ENCODE assay signal across 8 cellular contexts in the genomic region with DNA sequence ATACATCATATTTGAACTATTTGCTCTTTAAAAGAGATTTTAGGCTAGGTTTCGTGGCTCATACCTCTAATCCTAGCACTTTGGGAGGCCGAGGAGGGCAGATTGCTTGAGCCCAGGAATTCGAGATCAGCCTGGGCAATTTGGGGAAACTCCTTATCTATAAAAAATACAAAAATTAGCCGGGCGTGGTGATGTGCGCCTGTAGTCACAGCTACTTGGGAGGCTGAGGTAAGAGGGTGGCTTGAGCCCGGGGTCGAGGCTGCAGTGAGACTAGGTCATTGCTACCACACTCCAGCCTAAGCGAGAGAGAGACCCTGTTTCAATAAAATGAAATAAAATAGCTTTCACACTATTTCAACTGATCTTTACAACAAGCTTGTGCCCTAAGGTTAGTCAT. TPM values are rescaled to one million over a fixed set of nuclear protein-coding genes. Genes with fewer than 3 reads are reported as not detected.
DNase-seq lines count a peak whose midpoint lies in the region; ATAC-seq and TF ChIP-seq lines count a peak whose summit lies in the region.

No MANE protein-coding gene starts in this region.

- peak overlapping the region; percentile 99 to 100 (median 99) for H3K27ac Mint-ChIP-seq in brain

- H3K4me1 Mint-ChIP-seq in brain: peaks cover 54% of the 10 kb centered on the region

- H3K4me3 ChIP-seq in heart right ventricle (peak overlapping the region in 9 of 10 donors; percentile 55 to 90 (median 71)), mesodermal cell (ENCODE audit: extremely low read depth, insufficient read depth, low read length, poor library complexity, severe bottlenecking) (peak overlapping the region; percentile 85), uterus (peak overlapping the region; percentile 59 to 60)

- intact Hi-C loops in heart right ventricle (cut with DNase I) (no loop called here), left cardiac atrium (cut with DNase I) (no loop called here), uterus (cut with DNase I; ENCODE audit: low total_unique reads) (no loop called here)

- peaks cover 0 to 4% (median 0%) of the 10 kb centered on the region in 5 experiments for H3K9me3 Mint-ChIP-seq in brain

- DNase-seq in heart right ventricle (no peak), left cardiac atrium (no peak), uterus (no peak), GF-D8 (lab: John Stamatoyannopoulos, UW) (no peak), T1000 (lab: John Stamatoyannopoulos, UW) (no peak)

- no peaks in the 10 kb centered on the region for H3K27me3 ChIP-seq in heart right ventricle
- H3K27me3 ChIP-seq in uterus: no peaks in the 10 kb centered on the region

- WGBS in heart right ventricle, 2 donors: 82 to 85% methylated on average over 9 of the region's 9 CpGs
- 87 to 91% methylated on average over 3 to 6 of the region's 9 CpGs for WGBS in mesodermal cell (ENCODE audit: insufficient coverage in 2 of 2), 2 experiments

- peaks cover 2% of the 10 kb centered on the region for H3K36me3 Mint-ChIP-seq in brain

- TF ChIP-seq CTCF in heart right ventricle (IDR thresholded peaks at IDR 0.05): no peak
- no peak for TF ChIP-seq CTCF in brain (conservative IDR thresholded peaks at IDR 0.05)
- TF ChIP-seq CTCF in uterus (IDR thresholded peaks at IDR 0.05): no peak

- H3K9me3 ChIP-seq in heart right ventricle (no peaks in the 10 kb centered on the region), mesodermal cell (ENCODE audit: control insufficient read depth, low read length) (no peaks in the 10 kb centered on the region), uterus (no peaks in the 10 kb centered on the region)

- H3K36me3 ChIP-seq in heart right ventricle (peaks cover 0 to 32% (median 1%) of the 10 kb centered on the region in 9 donors), mesodermal cell (ENCODE audit: control insufficient read depth, insufficient read depth, low read length) (peaks cover 14% of the 10 kb centered on the region), uterus (no peaks in the 10 kb centered on the region)

- H3K4me1 ChIP-seq in heart right ventricle (peaks cover 0 to 57% (median 43%) of the 10 kb centered on the region in 9 donors), mesodermal cell (ENCODE audit: control insufficient read depth, insufficient read depth, low read length, poor library complexity, severe bottlenecking) (no peaks in the 10 kb centered on the region), uterus (peaks cover 0 to 9% of the 10 kb centered on the region in 2 donors)

- H3K27me3 Mint-ChIP-seq in brain: peaks cover 6% of the 10 kb centered on the region

- ATAC-seq in heart right ventricle (no peak), left cardiac atrium (no peak), GM21367 (IDR thresholded peaks at IDR 0.05; ENCODE audit: unreplicated experiment) (no peak)

- peak overlapping the region; percentile 98 to 100 (median 99) for H3K4me3 Mint-ChIP-seq in brain

- no peak for TF ChIP-seq POLR2A in uterus (IDR thresholded peaks at IDR 0.05)

- H3K27ac ChIP-seq in heart right ventricle (peak overlapping the region in 9 of 10 donors; percentile 57 to 89 (median 80)), mesodermal cell (ENCODE audit: low read depth, low read length, severe bottlenecking) (no peak overlapping the region), uterus (peak overlapping the region; percentile 76 to 83)

RNA-seq across cellular contexts. Expression of a gene that starts 0.5 kb away (rescaled TPM):
- total RNA-seq in heart right ventricle (10 to 100 TPM; 57.1 to 85.3 (median 70.5) TPM), left cardiac atrium (10 to 100 TPM; 58.2 to 63.5 TPM), uterus (10 to 100 TPM; 12.6 to 39.2 (median 22.7) TPM)
- polyA plus RNA-seq in heart right ventricle (100 to 1,000 TPM; 106 to 109 TPM), brain (ENCODE audit: insufficient read depth, low read depth, low replicate concordance) (46.2 TPM)
- polyA plus RNA-seq in mesodermal cell (2013, experiment 1 of 2): 56.4 TPM
- 80.6 TPM for polyA plus RNA-seq in mesodermal cell (2013, experiment 2 of 2)

RNA-seq across cellular contexts. Expression of a gene that starts 2.4 kb away (rescaled TPM):
- total RNA-seq in heart right ventricle: 10 to 100 TPM; 12.7 to 18.5 (median 16.0) TPM
- 1 to 10 TPM; 4.1 to 5.3 TPM for polyA plus RNA-seq in heart right ventricle
- 10 to 100 TPM; 11.7 to 14.3 TPM for total RNA-seq in left cardiac atrium
- polyA plus RNA-seq in brain (ENCODE audit: insufficient read depth, low read depth, low replicate concordance): 9.3 TPM
- polyA plus RNA-seq in mesodermal cell (2013, experiment 1 of 2): 14.4 TPM
- 12.9 TPM for polyA plus RNA-seq in mesodermal cell (2013, experiment 2 of 2)
- total RNA-seq in uterus: 10 to 100 TPM in 3 of 4 donors, 1 to 10 TPM in 1; 10.0 to 26.5 (median 19.3) TPM
